In the genomic region with DNA sequence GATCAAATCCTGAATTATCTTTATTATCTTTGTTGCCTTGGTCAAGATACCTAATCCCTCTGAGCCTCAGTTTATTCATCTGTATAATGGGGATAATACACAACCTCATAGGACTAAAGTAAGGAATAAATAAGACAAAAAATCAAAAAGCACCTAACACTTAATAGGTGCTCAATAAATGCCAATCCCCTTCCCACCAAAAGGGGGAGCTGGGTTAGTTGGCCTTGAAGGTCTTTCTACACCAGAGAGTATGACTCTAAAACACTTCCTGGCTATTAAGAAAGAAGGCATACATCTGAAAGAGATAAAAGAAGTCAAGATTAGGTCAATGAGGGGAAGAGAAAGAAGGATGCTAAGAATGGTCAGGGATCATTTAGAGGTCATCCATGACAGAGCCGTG, we compare ENCODE assay signal across 1 cellular context.
TF ChIP-seq lines count a peak whose summit lies in the region.

No MANE protein-coding gene starts in this region.

TF ChIP-seq in GM23338, 12 proteins besides CTCF, POLR2A, EP300 and RAD21:
- TF ChIP-seq STAT1 (IDR thresholded peaks at IDR 0.05; ENCODE audit: unreplicated experiment): no peak
- TF ChIP-seq JUNB (IDR thresholded peaks at IDR 0.05; ENCODE audit: unreplicated experiment): no peak
- no peak for TF ChIP-seq POLR2AphosphoS5 (IDR thresholded peaks at IDR 0.05; ENCODE audit: low read depth)
- no peak for TF ChIP-seq ZNF331 (CRISPR knock-in tag; IDR thresholded peaks at IDR 0.05; ENCODE audit: low read depth)
- TF ChIP-seq, protein P1, sequence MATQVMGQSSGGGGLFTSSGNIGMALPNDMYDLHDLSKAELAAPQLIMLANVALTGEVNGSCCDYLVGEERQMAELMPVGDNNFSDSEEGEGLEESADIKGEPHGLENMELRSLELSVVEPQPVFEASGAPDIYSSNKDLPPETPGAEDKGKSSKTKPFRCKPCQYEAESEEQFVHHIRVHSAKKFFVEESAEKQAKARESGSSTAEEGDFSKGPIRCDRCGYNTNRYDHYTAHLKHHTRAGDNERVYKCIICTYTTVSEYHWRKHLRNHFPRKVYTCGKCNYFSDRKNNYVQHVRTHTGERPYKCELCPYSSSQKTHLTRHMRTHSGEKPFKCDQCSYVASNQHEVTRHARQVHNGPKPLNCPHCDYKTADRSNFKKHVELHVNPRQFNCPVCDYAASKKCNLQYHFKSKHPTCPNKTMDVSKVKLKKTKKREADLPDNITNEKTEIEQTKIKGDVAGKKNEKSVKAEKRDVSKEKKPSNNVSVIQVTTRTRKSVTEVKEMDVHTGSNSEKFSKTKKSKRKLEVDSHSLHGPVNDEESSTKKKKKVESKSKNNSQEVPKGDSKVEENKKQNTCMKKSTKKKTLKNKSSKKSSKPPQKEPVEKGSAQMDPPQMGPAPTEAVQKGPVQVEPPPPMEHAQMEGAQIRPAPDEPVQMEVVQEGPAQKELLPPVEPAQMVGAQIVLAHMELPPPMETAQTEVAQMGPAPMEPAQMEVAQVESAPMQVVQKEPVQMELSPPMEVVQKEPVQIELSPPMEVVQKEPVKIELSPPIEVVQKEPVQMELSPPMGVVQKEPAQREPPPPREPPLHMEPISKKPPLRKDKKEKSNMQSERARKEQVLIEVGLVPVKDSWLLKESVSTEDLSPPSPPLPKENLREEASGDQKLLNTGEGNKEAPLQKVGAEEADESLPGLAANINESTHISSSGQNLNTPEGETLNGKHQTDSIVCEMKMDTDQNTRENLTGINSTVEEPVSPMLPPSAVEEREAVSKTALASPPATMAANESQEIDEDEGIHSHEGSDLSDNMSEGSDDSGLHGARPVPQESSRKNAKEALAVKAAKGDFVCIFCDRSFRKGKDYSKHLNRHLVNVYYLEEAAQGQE (IDR thresholded peaks at IDR 0.05; ENCODE audit: unreplicated experiment): no peak
- TF ChIP-seq NANOG (IDR thresholded peaks at IDR 0.05; ENCODE audit: borderline replicate concordance): no peak
- no peak for TF ChIP-seq EZH2phosphoT487 (IDR thresholded peaks at IDR 0.05; ENCODE audit: unreplicated experiment)
- no peak for TF ChIP-seq CREB1 (CRISPR knock-in tag; IDR thresholded peaks at IDR 0.05; ENCODE audit: low read depth)
- TF ChIP-seq EZH2 (IDR thresholded peaks at IDR 0.05; ENCODE audit: low read depth, unreplicated experiment): no peak
- TF ChIP-seq, protein P2, sequence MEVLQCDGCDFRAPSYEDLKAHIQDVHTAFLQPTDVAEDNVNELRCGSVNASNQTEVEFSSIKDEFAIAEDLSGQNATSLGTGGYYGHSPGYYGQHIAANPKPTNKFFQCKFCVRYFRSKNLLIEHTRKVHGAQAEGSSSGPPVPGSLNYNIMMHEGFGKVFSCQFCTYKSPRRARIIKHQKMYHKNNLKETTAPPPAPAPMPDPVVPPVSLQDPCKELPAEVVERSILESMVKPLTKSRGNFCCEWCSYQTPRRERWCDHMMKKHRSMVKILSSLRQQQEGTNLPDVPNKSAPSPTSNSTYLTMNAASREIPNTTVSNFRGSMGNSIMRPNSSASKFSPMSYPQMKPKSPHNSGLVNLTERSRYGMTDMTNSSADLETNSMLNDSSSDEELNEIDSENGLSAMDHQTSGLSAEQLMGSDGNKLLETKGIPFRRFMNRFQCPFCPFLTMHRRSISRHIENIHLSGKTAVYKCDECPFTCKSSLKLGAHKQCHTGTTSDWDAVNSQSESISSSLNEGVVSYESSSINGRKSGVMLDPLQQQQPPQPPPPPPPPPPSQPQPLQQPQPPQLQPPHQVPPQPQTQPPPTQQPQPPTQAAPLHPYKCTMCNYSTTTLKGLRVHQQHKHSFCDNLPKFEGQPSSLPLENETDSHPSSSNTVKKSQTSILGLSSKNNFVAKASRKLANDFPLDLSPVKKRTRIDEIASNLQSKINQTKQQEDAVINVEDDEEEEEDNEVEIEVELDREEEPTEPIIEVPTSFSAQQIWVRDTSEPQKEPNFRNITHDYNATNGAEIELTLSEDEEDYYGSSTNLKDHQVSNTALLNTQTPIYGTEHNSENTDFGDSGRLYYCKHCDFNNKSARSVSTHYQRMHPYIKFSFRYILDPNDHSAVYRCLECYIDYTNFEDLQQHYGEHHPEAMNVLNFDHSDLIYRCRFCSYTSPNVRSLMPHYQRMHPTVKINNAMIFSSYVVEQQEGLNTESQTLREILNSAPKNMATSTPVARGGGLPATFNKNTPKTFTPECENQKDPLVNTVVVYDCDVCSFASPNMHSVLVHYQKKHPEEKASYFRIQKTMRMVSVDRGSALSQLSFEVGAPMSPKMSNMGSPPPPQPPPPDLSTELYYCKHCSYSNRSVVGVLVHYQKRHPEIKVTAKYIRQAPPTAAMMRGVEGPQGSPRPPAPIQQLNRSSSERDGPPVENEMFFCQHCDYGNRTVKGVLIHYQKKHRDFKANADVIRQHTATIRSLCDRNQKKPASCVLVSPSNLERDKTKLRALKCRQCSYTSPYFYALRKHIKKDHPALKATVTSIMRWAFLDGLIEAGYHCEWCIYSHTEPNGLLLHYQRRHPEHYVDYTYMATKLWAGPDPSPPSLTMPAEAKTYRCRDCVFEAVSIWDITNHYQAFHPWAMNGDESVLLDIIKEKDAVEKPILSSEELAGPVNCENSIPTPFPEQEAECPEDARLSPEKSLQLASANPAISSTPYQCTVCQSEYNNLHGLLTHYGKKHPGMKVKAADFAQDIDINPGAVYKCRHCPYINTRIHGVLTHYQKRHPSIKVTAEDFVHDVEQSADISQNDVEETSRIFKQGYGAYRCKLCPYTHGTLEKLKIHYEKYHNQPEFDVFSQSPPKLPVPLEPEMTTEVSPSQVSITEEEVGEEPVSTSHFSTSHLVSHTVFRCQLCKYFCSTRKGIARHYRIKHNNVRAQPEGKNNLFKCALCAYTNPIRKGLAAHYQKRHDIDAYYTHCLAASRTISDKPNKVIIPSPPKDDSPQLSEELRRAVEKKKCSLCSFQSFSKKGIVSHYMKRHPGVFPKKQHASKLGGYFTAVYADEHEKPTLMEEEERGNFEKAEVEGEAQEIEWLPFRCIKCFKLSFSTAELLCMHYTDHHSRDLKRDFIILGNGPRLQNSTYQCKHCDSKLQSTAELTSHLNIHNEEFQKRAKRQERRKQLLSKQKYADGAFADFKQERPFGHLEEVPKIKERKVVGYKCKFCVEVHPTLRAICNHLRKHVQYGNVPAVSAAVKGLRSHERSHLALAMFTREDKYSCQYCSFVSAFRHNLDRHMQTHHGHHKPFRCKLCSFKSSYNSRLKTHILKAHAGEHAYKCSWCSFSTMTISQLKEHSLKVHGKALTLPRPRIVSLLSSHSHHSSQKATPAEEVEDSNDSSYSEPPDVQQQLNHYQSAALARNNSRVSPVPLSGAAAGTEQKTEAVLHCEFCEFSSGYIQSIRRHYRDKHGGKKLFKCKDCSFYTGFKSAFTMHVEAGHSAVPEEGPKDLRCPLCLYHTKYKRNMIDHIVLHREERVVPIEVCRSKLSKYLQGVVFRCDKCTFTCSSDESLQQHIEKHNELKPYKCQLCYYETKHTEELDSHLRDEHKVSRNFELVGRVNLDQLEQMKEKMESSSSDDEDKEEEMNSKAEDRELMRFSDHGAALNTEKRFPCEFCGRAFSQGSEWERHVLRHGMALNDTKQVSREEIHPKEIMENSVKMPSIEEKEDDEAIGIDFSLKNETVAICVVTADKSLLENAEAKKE (CRISPR knock-in tag; IDR thresholded peaks at IDR 0.05): no peak
- TF ChIP-seq ZNF114 (CRISPR knock-in tag; IDR thresholded peaks at IDR 0.05): no peak
- TF ChIP-seq, protein P3, sequence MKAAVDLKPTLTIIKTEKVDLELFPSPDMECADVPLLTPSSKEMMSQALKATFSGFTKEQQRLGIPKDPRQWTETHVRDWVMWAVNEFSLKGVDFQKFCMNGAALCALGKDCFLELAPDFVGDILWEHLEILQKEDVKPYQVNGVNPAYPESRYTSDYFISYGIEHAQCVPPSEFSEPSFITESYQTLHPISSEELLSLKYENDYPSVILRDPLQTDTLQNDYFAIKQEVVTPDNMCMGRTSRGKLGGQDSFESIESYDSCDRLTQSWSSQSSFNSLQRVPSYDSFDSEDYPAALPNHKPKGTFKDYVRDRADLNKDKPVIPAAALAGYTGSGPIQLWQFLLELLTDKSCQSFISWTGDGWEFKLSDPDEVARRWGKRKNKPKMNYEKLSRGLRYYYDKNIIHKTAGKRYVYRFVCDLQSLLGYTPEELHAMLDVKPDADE (IDR thresholded peaks at IDR 0.05): no peak
